In genomic region chr2:234467289-234467688, GRCh38 we compare ENCODE assay signal across 13 cellular contexts. TPM values are rescaled to one million over a fixed set of nuclear protein-coding genes. Genes with fewer than 3 reads are reported as not detected.
A peak's percentile ranks its signal among the peaks of the same experiment; 100 is the strongest.
DNase-seq lines count a peak whose midpoint lies in the region; ATAC-seq, FAIRE-seq and TF ChIP-seq lines count a peak whose summit lies in the region.
"Had no signal": no experiment of that assay in that cellular context is flagged by ENCODE, and none has a peak within 500 bp of the region (broad histone marks: within the 10 kb centered on the region; RNA-seq: fewer than 3 reads in every experiment).

No MANE protein-coding gene starts in this region.

- H3K4me3 Mint-ChIP-seq in CD4-positive, CD25-positive, alpha-beta regulatory T cell: peak overlapping the region in 1 of 4 donors; percentile 43
- H3K4me3 Mint-ChIP-seq in progenitor cell of endocrine pancreas (ENCODE audit: low read depth): no peak overlapping the region
- H3K4me3 Mint-ChIP-seq in T-cell: no peak overlapping the region

- FAIRE-seq in K562 (lab: Jason Lieb, UNC): no peak
- FAIRE-seq: G401.6 had no signal

- no peaks in the 10 kb centered on the region for H3K9me1 ChIP-seq in K562 (ENCODE audit: control insufficient read depth, insufficient read depth, low read length)

- POLR2A ChIA-PET in HEK293 (lab: Yijun Ruan, JAX): no interaction called here
- POLR2A ChIA-PET in K562 (lab: Yijun Ruan, JAX): no interaction called here
- POLR2A ChIA-PET in T-cell (lab: Charles Lee): interaction anchor here in 1 of 2 donors (0.6 to 1.1 kb wide), 2 partner anchors 16 to 293 kb away, joined by 3 to 5 read pairs; no protein-coding TSS in a partner anchor

- H3K4me1 Mint-ChIP-seq in CD4-positive, CD25-positive, alpha-beta regulatory T cell: peaks cover 17 to 74% (median 55%) of the 10 kb centered on the region in 4 donors
- H3K4me1 Mint-ChIP-seq in progenitor cell of endocrine pancreas (ENCODE audit: low read depth) (peaks cover 24% of the 10 kb centered on the region), T-cell (peaks cover 65 to 75% (median 66%) of the 10 kb centered on the region in 3 donors)

- no peaks in the 10 kb centered on the region for H3K9me3 ChIP-seq in CD4-positive, CD25-positive, alpha-beta regulatory T cell (ENCODE audit: control insufficient read depth in 2 of 2, low read length in 2 of 2)
- H3K9me3 ChIP-seq in HEK293 (ENCODE audit: control insufficient read depth, insufficient read depth, low read depth, low read length) (no peaks in the 10 kb centered on the region), K562 (replicated peaks; ENCODE audit: control insufficient read depth, insufficient read depth, low read depth, low read length) (no peaks in the 10 kb centered on the region), right cardiac atrium (ENCODE audit: control insufficient read depth, low read length) (no peaks in the 10 kb centered on the region)
- H3K9me3 ChIP-seq: neutrophil had no signal

- H3K27me3 ChIP-seq in CD4-positive, CD25-positive, alpha-beta regulatory T cell (ENCODE audit: control insufficient read depth, insufficient read depth, low read length): no peaks in the 10 kb centered on the region
- H3K27me3 ChIP-seq in K562 (ENCODE audit: control insufficient read depth in 2 of 2, insufficient read depth in 2 of 2, low read length in 2 of 2) (peaks cover 0 to 3% of the 10 kb centered on the region in 2 experiments; a peak in 2 of 5 replicates), right cardiac atrium (ENCODE audit: control insufficient read depth, insufficient read depth) (no peaks in the 10 kb centered on the region)
- H3K27me3 ChIP-seq: neutrophil had no signal

- H3K27me3 Mint-ChIP-seq in CD4-positive, CD25-positive, alpha-beta regulatory T cell: no peaks in the 10 kb centered on the region
- H3K27me3 Mint-ChIP-seq in progenitor cell of endocrine pancreas: peaks cover 4% of the 10 kb centered on the region
- no peaks in the 10 kb centered on the region for H3K27me3 Mint-ChIP-seq in T-cell

- BruUV-seq in K562 (replicated peaks; lab: Mats Ljungman, UMichigan): no TSS peak

- no peak overlapping the region for H3K4me3 ChIP-seq in CD4-positive, CD25-positive, alpha-beta regulatory T cell (ENCODE audit: low read depth, low read length)
- H3K4me3 ChIP-seq in HEK293 (ENCODE audit: low read depth, low read length): no peak overlapping the region
- H3K4me3 ChIP-seq in K562: no peak overlapping the region
- H3K4me3 ChIP-seq in right cardiac atrium (ENCODE audit: low read length): no peak overlapping the region

- no peak for DNase-seq in CD4-positive, CD25-positive, alpha-beta regulatory T cell
- DNase-seq in K562 (ENCODE audit: extremely low read depth in 1 of 4, low spot score in 3 of 4) (no peak), kidney tubule cell (ENCODE audit: low spot score) (peak; percentile 43), progenitor cell of endocrine pancreas (ENCODE audit: low spot score, unreplicated experiment) (no peak), T-cell (no peak), right cardiac atrium (no peak)
- DNase-seq: activated gamma-delta T cell; effector memory CD4-positive, alpha-beta T cell; glutamatergic neuron had no signal

- no peak overlapping the region for H3K9ac ChIP-seq in K562 (ENCODE audit: insufficient read depth in 1 of 2, low read depth in 2 of 2, low read length in 2 of 2)

- H2AFZ ChIP-seq in K562 (ENCODE audit: low read depth, low read length): no peak overlapping the region

- intact Hi-C loops in K562 (cut with micrococcal nuclease): no loop called here
- intact Hi-C loops in right cardiac atrium (cut with DNase I): no loop called here

- no peak for TF ChIP-seq RAD21 in K562 (CRISPR knock-in tag; conservative IDR thresholded peaks at IDR 0.05 in 1 of 2, IDR thresholded peaks at IDR 0.05 in 1 of 2)

- ATAC-seq in CD4-positive, CD25-positive, alpha-beta regulatory T cell (ENCODE audit: low read depth in 2 of 2): no peak
- no peak for ATAC-seq in K562
- ATAC-seq in T-cell (replicated peaks in 1 of 4): no peak
- no peak for ATAC-seq in HG02981 (IDR thresholded peaks at IDR 0.05; ENCODE audit: unreplicated experiment)
- ATAC-seq in right cardiac atrium: no peak

- no peak for TF ChIP-seq POLR2A in K562 (conservative IDR thresholded peaks at IDR 0.05)

- H3K36me3 ChIP-seq in CD4-positive, CD25-positive, alpha-beta regulatory T cell (ENCODE audit: control insufficient read depth, insufficient read depth, low read length): no peaks in the 10 kb centered on the region
- H3K36me3 ChIP-seq in HEK293 (ENCODE audit: control insufficient read depth in 2 of 2, insufficient read depth in 1 of 2, low read length in 2 of 2) (no peaks in the 10 kb centered on the region), K562 (ENCODE audit: control insufficient read depth, insufficient read depth, low read length) (no peaks in the 10 kb centered on the region)
- H3K36me3 ChIP-seq: neutrophil had no signal

- CTCF ChIA-PET in HEK293 (lab: Yijun Ruan, JAX) (interaction anchor here (0.8 kb wide), 1 partner anchor 8 kb away, joined by 4 read pairs; no protein-coding TSS in a partner anchor), K562 (lab: Yijun Ruan, JAX; ENCODE audit: low intra/inter-chr PET ratio) (no interaction called here), T-cell (lab: Charles Lee) (interaction anchor here (0.6 to 1.2 kb wide), 4 partner anchors 11 to 1034 kb away, joined by 3 to 5 read pairs (median 5); no protein-coding TSS in a partner anchor)

- no peak overlapping the region for H3K4me2 ChIP-seq in K562 (ENCODE audit: insufficient read depth, low read length)

- TF ChIP-seq CTCF in HEK293 (tag by site-specific recombination; IDR thresholded peaks at IDR 0.05): no peak
- no peak for TF ChIP-seq CTCF in K562 (IDR thresholded peaks at IDR 0.05 in 2 of 3, conservative IDR thresholded peaks at IDR 0.05 in 1 of 3; ENCODE audit: insufficient read depth in 2 of 3, low read depth in 1 of 3, low read length in 3 of 3)
- TF ChIP-seq CTCF in progenitor cell of endocrine pancreas (IDR thresholded peaks at IDR 0.05; ENCODE audit: unreplicated experiment): no peak

- no peak for TF ChIP-seq EP300 in K562 (IDR thresholded peaks at IDR 0.05; ENCODE audit: low read length)

- H3K79me2 ChIP-seq in K562 (ENCODE audit: control insufficient read depth, insufficient read depth, low read length): no peaks in the 10 kb centered on the region

- H3K27ac ChIP-seq in CD4-positive, CD25-positive, alpha-beta regulatory T cell (ENCODE audit: insufficient read depth, low read length, poor library complexity, severe bottlenecking): no peak overlapping the region
- H3K27ac ChIP-seq in HEK293 (ENCODE audit: extremely low read depth, low read depth, low read length) (no peak overlapping the region), K562 (ENCODE audit: extremely low read depth, low read depth, low read length) (no peak overlapping the region), right cardiac atrium (ENCODE audit: low read length) (no peak overlapping the region)
- H3K27ac ChIP-seq: neutrophil had no signal

- H3K27ac Mint-ChIP-seq in CD4-positive, CD25-positive, alpha-beta regulatory T cell: peak overlapping the region; percentile 20 to 60 (median 20)
- no peak overlapping the region for H3K27ac Mint-ChIP-seq in progenitor cell of endocrine pancreas
- H3K27ac Mint-ChIP-seq in T-cell: peak overlapping the region in 1 of 2 donors; percentile 16

- in situ Hi-C loops in K562 (cut with MboI): no loop called here

- WGBS in K562 (ENCODE audit: insufficient coverage, low coverage, missing lambda C conversion rate): 0% methylated on average over 4 of the region's 4 CpGs
- 85% methylated on average over 4 of the region's 4 CpGs for WGBS in right cardiac atrium

- H3K9me3 Mint-ChIP-seq in CD4-positive, CD25-positive, alpha-beta regulatory T cell: peaks cover 0 to 2% (median 0%) of the 10 kb centered on the region in 7 donors
- H3K9me3 Mint-ChIP-seq in progenitor cell of endocrine pancreas (ENCODE audit: low read depth) (peaks cover 2% of the 10 kb centered on the region), T-cell (no peaks in the 10 kb centered on the region)

- H4K20me1 ChIP-seq in K562 (replicated peaks; ENCODE audit: control insufficient read depth, insufficient read depth, low read length): no peaks in the 10 kb centered on the region

- H3K36me3 Mint-ChIP-seq in CD4-positive, CD25-positive, alpha-beta regulatory T cell: peaks cover 3% of the 10 kb centered on the region
- H3K36me3 Mint-ChIP-seq in progenitor cell of endocrine pancreas (ENCODE audit: insufficient read depth) (no peaks in the 10 kb centered on the region), T-cell (no peaks in the 10 kb centered on the region)

- H3K4me1 ChIP-seq in CD4-positive, CD25-positive, alpha-beta regulatory T cell (ENCODE audit: control insufficient read depth, insufficient read depth, low read length, poor library complexity, severe bottlenecking): peaks cover 45% of the 10 kb centered on the region
- H3K4me1 ChIP-seq in HEK293 (ENCODE audit: control insufficient read depth, insufficient read depth, low read length) (no peaks in the 10 kb centered on the region), K562 (replicated peaks in 1 of 2; ENCODE audit: control insufficient read depth in 2 of 2, insufficient read depth in 2 of 2, low read length in 2 of 2) (no peaks in the 10 kb centered on the region), right cardiac atrium (ENCODE audit: control insufficient read depth, insufficient read depth, low read length) (no peaks in the 10 kb centered on the region)

RNA-seq across cellular contexts. Expression of gene ARL4C, which starts 29.6 kb away (rescaled TPM):
- 407 TPM for total RNA-seq in CD4-positive, CD25-positive, alpha-beta regulatory T cell
- 100 to 1,000 TPM; 103 to 176 (median 129) TPM for polyA plus RNA-seq in CD4-positive, CD25-positive, alpha-beta regulatory T cell
- 0.07 TPM in 1 of 2 replicates, not detected in the other for total RNA-seq in K562 (2011; cell fraction: chromatin; rRNA removed; ENCODE audit: low replicate concordance)
- total RNA-seq in K562 (2011; cell fraction: nucleolus; rRNA removed): 0.13 and 0.17 TPM in 2 replicates
- total RNA-seq in K562 (2011; cell fraction: nucleoplasm; rRNA removed): 0.22 TPM in 1 of 2 replicates, not detected in the other
- total RNA-seq in K562 (2014; rRNA removed) (0.04 TPM in 1 of 2 replicates, not detected in the other), K562 (2014; rRNA removed; fragmentation: Illumina TruSeq; extraction: Trizol) (not detected in 2 replicates), K562 (2015; rRNA removed; fragmentation: Illumina TruSeq; extraction: Trizol) (not detected in 2 replicates), K562 (2021) (0.11 and 0.31 TPM in 2 replicates), progenitor cell of endocrine pancreas (39.9 and 41.8 TPM in 2 replicates), T-cell (100 to 1,000 TPM; 209 to 424 (median 294) TPM), right cardiac atrium (1 to 10 TPM; 2.3 to 5.8 (median 4.4) TPM)
- polyA plus RNA-seq in K562 (2011; rRNA removed) (0.04 TPM in 1 of 2 replicates, not detected in the other), K562 (2014; fragmentation: Illumina TruSeq; extraction: Trizol) (0.03 and 0.04 TPM in 2 replicates), K562 (2014; fragmentation: Nextera tagmentation; extraction: Ambion mirVana) (not detected), K562 (2014; rRNA removed) (0.03 TPM in 1 of 2 replicates, not detected in the other), right cardiac atrium (1.2 TPM)
- polyA plus RNA-seq in K562 (2011; cell fraction: cytosol; rRNA removed): 0.01 and 0.07 TPM in 2 replicates
- 0.04 TPM in 1 of 2 replicates, not detected in the other for polyA plus RNA-seq in K562 (2011; cell fraction: nucleus; rRNA removed)
- polyA plus RNA-seq in K562 (2012): 0.03 TPM in 2 replicates
- 0.07 TPM in 1 of 2 replicates, not detected in the other for polyA minus RNA-seq in K562 (2011; rRNA and poly(A)+ RNA removed)
- polyA minus RNA-seq in K562 (2011; cell fraction: cytosol; rRNA and poly(A)+ RNA removed): not detected in 2 replicates
- polyA minus RNA-seq in K562 (2011; cell fraction: nucleus; rRNA and poly(A)+ RNA removed): not detected in 2 replicates
